ENCODE assay signal across 24 cellular contexts in genomic region chrX:138298268-138298667, GRCh38.
DNase-seq lines count a peak whose midpoint lies in the region; ATAC-seq and TF ChIP-seq lines count a peak whose summit lies in the region.
"Had no signal": no experiment of that assay in that cellular context is flagged by ENCODE, and none has a peak within 500 bp of the region (broad histone marks: within the 10 kb centered on the region; RNA-seq: fewer than 3 reads in every experiment).

No MANE protein-coding gene starts in this region.

- H3K27ac ChIP-seq in breast epithelium (no peak overlapping the region), Panc1 (ENCODE audit: low read length) (no peak overlapping the region), upper lobe of right lung (no peak overlapping the region)

- no peaks in the 10 kb centered on the region for H3K4me1 ChIP-seq in breast epithelium
- H3K4me1 ChIP-seq in Panc1 (ENCODE audit: control insufficient read depth, insufficient read depth, low read length): no peaks in the 10 kb centered on the region
- H3K4me1 ChIP-seq in upper lobe of right lung: no peaks in the 10 kb centered on the region

- in situ Hi-C loops in Panc1 (cut with HindIII; ENCODE audit: low pct_unique_long_range_greater_than_20kb, low sequenced_read_pairs): no loop called here

- H3K9me3 ChIP-seq in breast epithelium (no peaks in the 10 kb centered on the region), Panc1 (ENCODE audit: control insufficient read depth, insufficient read depth, low read depth, low read length) (no peaks in the 10 kb centered on the region), upper lobe of right lung (no peaks in the 10 kb centered on the region)
- H3K9me3 ChIP-seq: SK-N-SH had no signal

- H3K36me3 Mint-ChIP-seq in MCF 10A (ENCODE audit: insufficient read depth, unreplicated experiment): no peaks in the 10 kb centered on the region
- H3K36me3 Mint-ChIP-seq: activated naive CD8-positive, alpha-beta T cell treated with anti-CD3 and anti-CD28 coated beads for 36 hours; CD14-positive monocyte had no signal

- H3K4me3 ChIP-seq in breast epithelium (no peak overlapping the region), Panc1 (ENCODE audit: low read depth in 2 of 2, low read length in 2 of 2) (no peak overlapping the region), upper lobe of right lung (no peak overlapping the region)
- H3K4me3 ChIP-seq: lung had no signal

- no peak overlapping the region for H3K4me3 Mint-ChIP-seq in MCF 10A (ENCODE audit: unreplicated experiment)
- H3K4me3 Mint-ChIP-seq: activated naive CD8-positive, alpha-beta T cell treated with anti-CD3 and anti-CD28 coated beads for 36 hours; CD14-positive monocyte had no signal

- peak; percentile 1 for DNase-seq in MCF 10A (ENCODE audit: unreplicated experiment)
- no peak for DNase-seq in breast epithelium (ENCODE audit: low spot score in 2 of 2)
- no peak for DNase-seq in Panc1 (ENCODE audit: low read depth, low spot score)
- peak; percentile 1 for DNase-seq in left kidney (ENCODE audit: low read depth, low spot score)
- no peak for DNase-seq in upper lobe of right lung
- DNase-seq in stimulated activated naive CD4-positive, alpha-beta T cell (lab: John Stamatoyannopoulos, UW): no peak
- no peak for DNase-seq in NCI-H748 treated with DMSO at 0.1 percent for 48 hours (lab: John Stamatoyannopoulos, UW)
- DNase-seq in GDM1 (lab: John Stamatoyannopoulos, UW): no peak
- DNase-seq: activated CD8-positive, alpha-beta memory T cell treated with anti-CD3 and anti-CD28 coated beads, Interleukin-2, amount 50 U/mL, for 48 hours; activated naive CD8-positive, alpha-beta T cell treated with anti-CD3 and anti-CD28 coated beads for 36 hours; effector memory CD4-positive, alpha-beta T cell; foreskin melanocyte; HCEC 1CT; islet precursor cell; NCI-H226; NK-92 treated with Interleukin-12 subunit alpha and Interleukin-12 subunit beta, amount 100 ng/mL, for 24 hours; nucleus accumbens; retina; RPMI8226; SK-N-SH had no signal

- H3K4me1 Mint-ChIP-seq in MCF 10A (ENCODE audit: insufficient read depth, unreplicated experiment): no peaks in the 10 kb centered on the region
- H3K4me1 Mint-ChIP-seq: activated naive CD8-positive, alpha-beta T cell treated with anti-CD3 and anti-CD28 coated beads for 36 hours; CD14-positive monocyte had no signal

- ATAC-seq in Panc1 (no peak), upper lobe of right lung (no peak)
- ATAC-seq: esophagus mucosa had no signal

- POLR2A ChIA-PET in MCF 10A (lab: Yijun Ruan, JAX) (no interaction called here), Panc1 (lab: Charles Lee) (no interaction called here)

- H3K27me3 Mint-ChIP-seq in MCF 10A (ENCODE audit: insufficient read depth, unreplicated experiment): no peaks in the 10 kb centered on the region
- H3K27me3 Mint-ChIP-seq: activated naive CD8-positive, alpha-beta T cell treated with anti-CD3 and anti-CD28 coated beads for 36 hours had no signal

- H3K27ac Mint-ChIP-seq in MCF 10A (ENCODE audit: low read depth, unreplicated experiment): no peak overlapping the region
- H3K27ac Mint-ChIP-seq: activated naive CD8-positive, alpha-beta T cell treated with anti-CD3 and anti-CD28 coated beads for 36 hours; activated T-helper 2 cell treated with anti-CD3 and anti-CD28 coated beads, Interferon-gamma antibody, Interleukin-2, Interleukin-4, amounts not matched to agents 10 μg/mL and 5 μg/mL and 100 μg/mL, durations not matched to agents 14 hours and 24 hours and 36 hours; CD14-positive monocyte had no signal

- intact Hi-C loops in MCF 10A (cut with micrococcal nuclease) (loop anchor here (2.0 kb wide), 1 partner anchor 447 kb away; no protein-coding TSS in a partner anchor), breast epithelium (cut with DNase I; ENCODE audit: low total_unique reads) (no loop called here), Panc1 (cut with micrococcal nuclease; ENCODE audit: unreplicated experiment) (loop anchor here (5.0 kb wide), 1 partner anchor 449 kb away; no protein-coding TSS in a partner anchor), upper lobe of right lung (cut with DNase I) (no loop called here)

- no peak for TF ChIP-seq POLR2A in breast epithelium (IDR thresholded peaks at IDR 0.05)

- H3K36me3 ChIP-seq in breast epithelium (no peaks in the 10 kb centered on the region), Panc1 (ENCODE audit: control insufficient read depth, insufficient read depth, low read length) (no peaks in the 10 kb centered on the region), upper lobe of right lung (no peaks in the 10 kb centered on the region)

- CTCF ChIA-PET in MCF 10A (lab: Yijun Ruan, JAX): interaction anchor here (0.6 to 2.8 kb wide), 11 partner anchors 9 to 1673 kb away, joined by 3 to 21 read pairs (median 4); partner anchors contain the start of gene FGF13
- CTCF ChIA-PET in Panc1 (lab: Charles Lee): no interaction called here

- BruUV-seq in MCF 10A (replicated peaks; lab: Mats Ljungman, UMichigan) (no TSS peak), Panc1 (replicated peaks; lab: Mats Ljungman, UMichigan) (no TSS peak)

- peaks cover 8% of the 10 kb centered on the region for H3K9me3 Mint-ChIP-seq in MCF 10A (ENCODE audit: unreplicated experiment)
- H3K9me3 Mint-ChIP-seq: activated naive CD8-positive, alpha-beta T cell treated with anti-CD3 and anti-CD28 coated beads for 36 hours; activated T-helper 2 cell treated with anti-CD3 and anti-CD28 coated beads, Interferon-gamma antibody, Interleukin-2, Interleukin-4, amounts not matched to agents 10 μg/mL and 5 μg/mL and 100 μg/mL, durations not matched to agents 14 hours and 24 hours and 36 hours had no signal

- TF ChIP-seq CTCF in MCF 10A (IDR thresholded peaks at IDR 0.05; ENCODE audit: unreplicated experiment): no peak
- no peak for TF ChIP-seq CTCF in breast epithelium (IDR thresholded peaks at IDR 0.05)
- peak; percentile 20; the same call in 1 of the 2 replicates for TF ChIP-seq CTCF in Panc1 (IDR thresholded peaks at IDR 0.05)
- peak; percentile 19 for TF ChIP-seq CTCF in upper lobe of right lung (IDR thresholded peaks at IDR 0.05)

- H3K27me3 ChIP-seq in breast epithelium (peaks cover 0 to 16% of the 10 kb centered on the region in 2 donors), Panc1 (ENCODE audit: control insufficient read depth, insufficient read depth, low read length) (no peaks in the 10 kb centered on the region), upper lobe of right lung (no peaks in the 10 kb centered on the region)

Comparison
In these comparisons a context has a peak if more than half of its experiments do, and no peak if none do; other contexts are left out.
1. DNase-seq: peak in MCF 10A (single experiment) and left kidney (single experiment); none in breast epithelium (0 of 2), Panc1 (single experiment), upper lobe of right lung (single experiment), stimulated activated naive CD4-positive, alpha-beta T cell (0 of 6), NCI-H748 treated with DMSO at 0.1 percent for 48 hours (single experiment) and GDM1 (single experiment).
2. intact Hi-C loops: an anchor here in MCF 10A (2.0 kb wide) and Panc1 (5.0 kb wide); none called in breast epithelium and upper lobe of right lung.
3. CTCF ChIP-seq: peak in Panc1 (single experiment) and upper lobe of right lung (single experiment); none in MCF 10A (single experiment) and breast epithelium (0 of 3).